Comparison of ENCODE assay signal across 14 cellular contexts in the genomic region with DNA sequence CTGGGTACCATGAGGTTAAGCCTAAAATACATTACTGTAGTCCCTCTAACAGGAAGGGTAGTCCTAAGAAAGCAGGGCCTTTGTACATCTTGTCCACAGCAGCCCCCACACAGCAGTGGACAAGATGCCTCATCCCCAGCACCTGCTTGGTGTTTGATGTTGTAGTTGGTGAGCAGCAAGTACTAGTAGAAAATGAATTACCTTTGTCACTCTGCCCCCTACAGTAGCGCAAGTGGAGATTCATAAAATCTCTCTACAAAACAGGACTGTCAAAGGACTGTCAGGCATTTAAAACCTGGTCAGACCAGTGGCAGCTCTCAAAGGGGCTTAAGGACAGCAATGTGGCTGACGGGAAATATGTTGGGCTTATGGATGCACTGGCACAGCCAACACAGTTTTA.
DNase-seq lines count a peak whose midpoint lies in the region; ATAC-seq and TF ChIP-seq lines count a peak whose summit lies in the region.
"Had no signal": no experiment of that assay in that cellular context is flagged by ENCODE, and none has a peak within 500 bp of the region (broad histone marks: within the 10 kb centered on the region; RNA-seq: fewer than 3 reads in every experiment).

No MANE protein-coding gene starts in this region.

- no peak overlapping the region for H3K27ac Mint-ChIP-seq in glutamatergic neuron (ENCODE audit: unreplicated experiment)
- H3K27ac Mint-ChIP-seq in activated naive CD4-positive, alpha-beta T cell treated with anti-CD3 and anti-CD28 coated beads, Interleukin-2, amount 50 U/mL, for 72 hours: no peak overlapping the region
- H3K27ac Mint-ChIP-seq: activated T-helper 2 cell treated with anti-CD3 and anti-CD28 coated beads, Interferon-gamma antibody, Interleukin-2, Interleukin-4, amounts not matched to agents 10 μg/mL and 5 μg/mL and 100 μg/mL, durations not matched to agents 14 hours and 24 hours and 36 hours had no signal

- H2BK15ac ChIP-seq in IMR-90 (ENCODE audit: low read depth, low read length): no peak overlapping the region

- H3K23ac ChIP-seq in IMR-90 (ENCODE audit: low read depth, low read length): no peak overlapping the region

- H3K4me3 ChIP-seq in AG04450 (ENCODE audit: low read depth, low read length) (no peak overlapping the region), IMR-90 (ENCODE audit: insufficient read depth, low read depth, low read length) (no peak overlapping the region), RWPE2 (ENCODE audit: severe bottlenecking) (no peak overlapping the region), stomach (no peak overlapping the region)
- H3K4me3 ChIP-seq: BLaER1 treated with 17β-estradiol and CSF1 and Interleukin-3, amounts not matched to agents 10 nM and 100 nM had no signal

- no peak overlapping the region for H4K8ac ChIP-seq in IMR-90 (ENCODE audit: low read depth in 2 of 2, low read length in 2 of 2)

- CTCF ChIA-PET in AG04450 (lab: Charles Lee): interaction anchor here (0.9 to 2.0 kb wide), 4 partner anchors 70 to 159 kb away, joined by 3 to 6 read pairs (median 3); no protein-coding TSS in a partner anchor
- CTCF ChIA-PET in IMR-90 (lab: Yijun Ruan, JAX): interaction anchor here (1.5 kb wide), 1 partner anchor 10 kb away, joined by 4 read pairs; no protein-coding TSS in a partner anchor

- peaks cover 9% of the 10 kb centered on the region; the same call in 1 of the 2 replicates for H3K4me1 ChIP-seq in IMR-90 (ENCODE audit: control insufficient read depth, insufficient read depth, low read length)
- no peaks in the 10 kb centered on the region for H3K4me1 ChIP-seq in RWPE2 (ENCODE audit: insufficient read depth, poor library complexity, severe bottlenecking)
- peaks cover 9 to 26% (median 21%) of the 10 kb centered on the region in 4 donors for H3K4me1 ChIP-seq in stomach

- dilution Hi-C loops in IMR-90 (cut with HindIII; ENCODE audit: low sequenced_read_pairs, unreplicated experiment): no loop called here

- no peak overlapping the region for H2BK120ac ChIP-seq in IMR-90 (ENCODE audit: low read depth, low read length)

- H3K9me3 Mint-ChIP-seq in glutamatergic neuron (ENCODE audit: unreplicated experiment): peaks cover 8% of the 10 kb centered on the region
- H3K9me3 Mint-ChIP-seq in activated naive CD4-positive, alpha-beta T cell treated with anti-CD3 and anti-CD28 coated beads, Interleukin-2, amount 50 U/mL, for 72 hours: no peaks in the 10 kb centered on the region
- H3K9me3 Mint-ChIP-seq: activated T-helper 2 cell treated with anti-CD3 and anti-CD28 coated beads, Interferon-gamma antibody, Interleukin-2, Interleukin-4, amounts not matched to agents 10 μg/mL and 5 μg/mL and 100 μg/mL, durations not matched to agents 14 hours and 24 hours and 36 hours had no signal

- TF ChIP-seq RAD21 in IMR-90 (IDR thresholded peaks at IDR 0.05; ENCODE audit: low read length): no peak

- H3K27me3 Mint-ChIP-seq in glutamatergic neuron (ENCODE audit: unreplicated experiment): peaks cover 20% of the 10 kb centered on the region

- no peak overlapping the region for H2BK5ac ChIP-seq in IMR-90 (ENCODE audit: low read depth, low read length, poor library complexity, severe bottlenecking)

- TF ChIP-seq POLR2A in IMR-90 (IDR thresholded peaks at IDR 0.05; ENCODE audit: low read depth, low read length) (no peak), stomach (IDR thresholded peaks at IDR 0.05) (no peak)

- H3K9me3 ChIP-seq in AG04450 (ENCODE audit: control insufficient read depth, insufficient read depth, low read length) (no peaks in the 10 kb centered on the region; the same call in 1 of the 2 replicates), IMR-90 (ENCODE audit: control insufficient read depth, insufficient read depth, low read length) (no peaks in the 10 kb centered on the region), RWPE2 (ENCODE audit: severe bottlenecking) (no peaks in the 10 kb centered on the region), stomach (peaks cover 0 to under 1% (median 0%) of the 10 kb centered on the region in 4 donors)

- H4K91ac ChIP-seq in IMR-90 (ENCODE audit: insufficient read depth, low read depth, low read length): no peak overlapping the region

- H3K27ac ChIP-seq in AG04450 (ENCODE audit: low read depth, low read length): no peak overlapping the region
- no peak overlapping the region for H3K27ac ChIP-seq in IMR-90 (ENCODE audit: insufficient read depth, low read length)
- no peak overlapping the region for H3K27ac ChIP-seq in RWPE2 (ENCODE audit: poor library complexity, severe bottlenecking)
- H3K27ac ChIP-seq in stomach: no peak overlapping the region
- H3K27ac ChIP-seq: BLaER1 treated with 17β-estradiol and CSF1 and Interleukin-3, amounts not matched to agents 10 nM and 100 nM had no signal

- TF ChIP-seq CTCF in AG04450 (IDR thresholded peaks at IDR 0.05; ENCODE audit: low read depth, low read length): peak; percentile 16; the same call in 1 of the 2 replicates
- TF ChIP-seq CTCF in IMR-90 (conservative IDR thresholded peaks at IDR 0.05; ENCODE audit: low read depth, low read length): no peak
- TF ChIP-seq CTCF in RWPE2 (IDR thresholded peaks at IDR 0.05; ENCODE audit: poor library complexity, severe bottlenecking): peak; percentile 26
- peak; percentile 16 for TF ChIP-seq CTCF in glutamatergic neuron (IDR thresholded peaks at IDR 0.05; ENCODE audit: partially characterized antibody, unreplicated experiment)
- TF ChIP-seq CTCF in stomach (IDR thresholded peaks at IDR 0.05): no peak

- no peak overlapping the region for H3K4me3 Mint-ChIP-seq in glutamatergic neuron (ENCODE audit: unreplicated experiment)

- H4K20me1 ChIP-seq in IMR-90 (ENCODE audit: insufficient read depth, low read length): no peaks in the 10 kb centered on the region

- DNase-seq in AG04450 (ENCODE audit: low read depth, low spot score): no peak
- no peak for DNase-seq in IMR-90
- DNase-seq in RWPE2 (ENCODE audit: low spot score): no peak
- DNase-seq in glutamatergic neuron: no peak
- DNase-seq in activated naive CD4-positive, alpha-beta T cell treated with anti-CD3 and anti-CD28 coated beads, Interleukin-2, amount 50 U/mL, for 72 hours (ENCODE audit: low spot score in 2 of 2): no peak
- DNase-seq in stomach: no peak
- DNase-seq in stimulated activated naive CD4-positive, alpha-beta T cell (lab: John Stamatoyannopoulos, UW): no peak
- DNase-seq: activated CD4-positive, CD25-positive, alpha-beta regulatory T cell treated with anti-CD3 and anti-CD28 coated beads, Interleukin-2, amount 50 U/mL, for 72 hours; kidney; NCI-H2081 treated with DMSO at 0.1 percent for 48 hours; occipital lobe had no signal

- H3K9ac ChIP-seq in IMR-90 (ENCODE audit: low read depth, low read length): no peak overlapping the region
- H3K9ac ChIP-seq: BLaER1 treated with 17β-estradiol and CSF1 and Interleukin-3, amounts not matched to agents 10 nM and 100 nM had no signal

- no peaks in the 10 kb centered on the region for H3K36me3 ChIP-seq in IMR-90 (ENCODE audit: control insufficient read depth, insufficient read depth, low read length)
- H3K36me3 ChIP-seq in RWPE2 (ENCODE audit: low read depth): no peaks in the 10 kb centered on the region
- H3K36me3 ChIP-seq in stomach: no peaks in the 10 kb centered on the region

- H3K56ac ChIP-seq in IMR-90 (ENCODE audit: extremely low read depth, insufficient read depth, low read length): no peak overlapping the region

- no peak overlapping the region for H3K4ac ChIP-seq in IMR-90 (ENCODE audit: low read depth, low read length)

- POLR2A ChIA-PET in AG04450 (lab: Yijun Ruan, JAX): no interaction called here
- POLR2A ChIA-PET in IMR-90 (lab: Charles Lee; ENCODE audit: unreplicated experiment): no interaction called here

- no peak overlapping the region for H2AK9ac ChIP-seq in IMR-90 (replicated peaks; ENCODE audit: low read depth, low read length, poor library complexity)

- peak overlapping the region; percentile 60; the same call in 1 of the 2 replicates for H2AK5ac ChIP-seq in IMR-90 (ENCODE audit: low read depth, low read length)

- H3K4me1 Mint-ChIP-seq in glutamatergic neuron (ENCODE audit: low read depth, unreplicated experiment): peaks cover 9% of the 10 kb centered on the region

- no peak overlapping the region for H2AFZ ChIP-seq in IMR-90 (replicated peaks; ENCODE audit: low read length, poor library complexity)

- no peak for TF ChIP-seq EP300 in stomach (IDR thresholded peaks at IDR 0.05)

- 0 out of 2 replicates have a peak overlapping the region, but pooled peaks have one; percentile 10 for H2BK20ac ChIP-seq in IMR-90 (ENCODE audit: low read depth, low read length)

- no peak for ATAC-seq in IMR-90 (ENCODE audit: low read depth)
- ATAC-seq in RWPE2 (ENCODE audit: low read depth): peak; percentile 24; the same call in 1 of the 3 replicates
- no peak for ATAC-seq in HG03039 (IDR thresholded peaks at IDR 0.05; ENCODE audit: unreplicated experiment)
- ATAC-seq in activated naive CD4-positive, alpha-beta T cell treated with anti-CD3 and anti-CD28 coated beads, Interleukin-2, amount 50 U/mL, for 72 hours: no peak

- no TSS peak for BruUV-seq in IMR-90 (replicated peaks; lab: Mats Ljungman, UMichigan)

- in situ Hi-C loops in IMR-90 (cut with MboI; ENCODE audit: low sequenced_read_pairs): no loop called here

- peaks cover 3% of the 10 kb centered on the region for H3K9me1 ChIP-seq in IMR-90 (ENCODE audit: insufficient read depth, low read length)

- no peaks in the 10 kb centered on the region for H3K79me1 ChIP-seq in IMR-90 (ENCODE audit: low read depth in 1 of 2, low read length in 2 of 2)

- WGBS in IMR-90 (ENCODE audit: extremely low coverage in 2 of 2, insufficient read length in 1 of 2), 2 experiments: no CpG with 5 or more reads among the region's 2 CpGs
- 33 to 61% (median 47%) methylated on average over 2 of the region's 2 CpGs for WGBS in stomach, 5 donors

- H3K14ac ChIP-seq in IMR-90 (replicated peaks; ENCODE audit: low read depth, low read length): 0 out of 2 replicates have a peak overlapping the region, but pooled peaks have one; percentile 42

- intact Hi-C loops in IMR-90 (cut with micrococcal nuclease) (loop anchor here (5.0 kb wide), 1 partner anchor 78 kb away; no protein-coding TSS in a partner anchor), stomach (cut with DNase I; ENCODE audit: low total_unique reads) (no loop called here)

- H3K36me3 Mint-ChIP-seq in glutamatergic neuron (ENCODE audit: unreplicated experiment): peaks cover 11% of the 10 kb centered on the region
- peaks cover 0 to 9% of the 10 kb centered on the region in 2 donors for H3K36me3 Mint-ChIP-seq in activated naive CD4-positive, alpha-beta T cell treated with anti-CD3 and anti-CD28 coated beads, Interleukin-2, amount 50 U/mL, for 72 hours

- no peak overlapping the region for H3K18ac ChIP-seq in IMR-90 (ENCODE audit: low read depth, low read length)

- H3K27me3 ChIP-seq in AG04450 (ENCODE audit: control insufficient read depth, insufficient read depth, low read length): no peaks in the 10 kb centered on the region
- H3K27me3 ChIP-seq in IMR-90 (ENCODE audit: control insufficient read depth, insufficient read depth, low read length): peaks cover 6% of the 10 kb centered on the region
- H3K27me3 ChIP-seq in RWPE2 (ENCODE audit: insufficient read depth, poor library complexity, severe bottlenecking): peaks cover 38% of the 10 kb centered on the region
- peaks cover 20 to 98% (median 70%) of the 10 kb centered on the region in 3 donors for H3K27me3 ChIP-seq in stomach

- H4K5ac ChIP-seq in IMR-90 (ENCODE audit: low read depth, low read length): no peak overlapping the region

- no peak overlapping the region for H3K4me2 ChIP-seq in IMR-90 (ENCODE audit: low read depth, low read length)
- H3K4me2 ChIP-seq: BLaER1 treated with 17β-estradiol and CSF1 and Interleukin-3, amounts not matched to agents 10 nM and 100 nM had no signal

Comparison
In these comparisons a context has a peak if more than half of its experiments do, and no peak if none do; other contexts are left out.
1. CTCF ChIP-seq: peak in AG04450 (single experiment), RWPE2 (single experiment) and glutamatergic neuron (single experiment); none in IMR-90 (single experiment) and stomach (0 of 7).